ENCODE assay signal across 7 cellular contexts in genomic region chr2:7012141-7012809, GRCh38.
A peak's percentile ranks its signal among the peaks of the same experiment; 100 is the strongest.
DNase-seq lines count a peak whose midpoint lies in the region; TF ChIP-seq lines count a peak whose summit lies in the region.

No MANE protein-coding gene starts in this region.

- H3K9me3 ChIP-seq in skeletal muscle satellite cell (replicated peaks; ENCODE audit: low read length) (no peaks in the 10 kb centered on the region), tibial nerve (no peaks in the 10 kb centered on the region)

- no peaks in the 10 kb centered on the region for H3K36me3 ChIP-seq in skeletal muscle satellite cell (ENCODE audit: insufficient read depth, low read length)
- H3K36me3 ChIP-seq in tibial nerve = no peaks in the 10 kb centered on the region

- no peak for TF ChIP-seq EP300 in tibial nerve (IDR thresholded peaks at IDR 0.05)

- TF ChIP-seq CTCF in fibroblast of the aortic adventitia (IDR thresholded peaks at IDR 0.05; ENCODE audit: insufficient read depth, low read length) (no peak), tibial nerve (IDR thresholded peaks at IDR 0.05) (no peak)

- H3K27me3 ChIP-seq in skeletal muscle satellite cell (ENCODE audit: control insufficient read depth, insufficient read depth, low read length) (no peaks in the 10 kb centered on the region), tibial nerve (no peaks in the 10 kb centered on the region)

- WGBS in tibial nerve, 2 donors = 92 to 97% methylated on average over 7 of the region's 7 CpGs

- H3K4me3 ChIP-seq in fibroblast of the aortic adventitia (ENCODE audit: low read depth, low read length) = no peak overlapping the region
- H3K4me3 ChIP-seq in skeletal muscle satellite cell (ENCODE audit: low read length) = no peak overlapping the region
- H3K4me3 ChIP-seq in tibial nerve = no peak overlapping the region

- peaks cover 51% of the 10 kb centered on the region for H3K4me1 ChIP-seq in skeletal muscle satellite cell (ENCODE audit: control insufficient read depth, insufficient read depth, low read length)
- peaks cover 0 to 88% (median 31%) of the 10 kb centered on the region in 4 donors for H3K4me1 ChIP-seq in tibial nerve

- no peak for TF ChIP-seq POLR2A in tibial nerve (IDR thresholded peaks at IDR 0.05)

- H3K9ac ChIP-seq in skeletal muscle satellite cell (ENCODE audit: low read depth, low read length) = peak overlapping the region; percentile 52

- DNase-seq in HT1080 (ENCODE audit: low read depth) (peak; percentile 89), NCI-H774 (lab: John Stamatoyannopoulos, UW) (peak; percentile 20), fibroblast of the aortic adventitia (ENCODE audit: low read depth) (peak; percentile 27), tibial nerve (ENCODE audit: low spot score in 2 of 2) (no peak), UCSD-AML1 (lab: John Stamatoyannopoulos, UW; ENCODE audit: unreplicated experiment) (no peak)
- DNase-seq in activated effector memory CD4-positive, alpha-beta T cell treated with Interleukin-2 at 50 U/mL for 16 hours = no peak

- peak overlapping the region; percentile 30 for H3K4me2 ChIP-seq in skeletal muscle satellite cell (ENCODE audit: low read length)

- peak overlapping the region in 2 of 4 donors; percentile 53 to 86 for H3K27ac ChIP-seq in tibial nerve

Comparison
In these comparisons a context has a peak if more than half of its experiments do, and no peak if none do; other contexts are left out.
1. DNase-seq: peak in HT1080 (single experiment), NCI-H774 (single experiment) and fibroblast of the aortic adventitia (single experiment); none in activated effector memory CD4-positive, alpha-beta T cell treated with Interleukin-2 at 50 U/mL for 16 hours (single experiment), tibial nerve (0 of 2) and UCSD-AML1 (single experiment).